15 cellular contexts compared by ENCODE assay signal in the genomic region with DNA sequence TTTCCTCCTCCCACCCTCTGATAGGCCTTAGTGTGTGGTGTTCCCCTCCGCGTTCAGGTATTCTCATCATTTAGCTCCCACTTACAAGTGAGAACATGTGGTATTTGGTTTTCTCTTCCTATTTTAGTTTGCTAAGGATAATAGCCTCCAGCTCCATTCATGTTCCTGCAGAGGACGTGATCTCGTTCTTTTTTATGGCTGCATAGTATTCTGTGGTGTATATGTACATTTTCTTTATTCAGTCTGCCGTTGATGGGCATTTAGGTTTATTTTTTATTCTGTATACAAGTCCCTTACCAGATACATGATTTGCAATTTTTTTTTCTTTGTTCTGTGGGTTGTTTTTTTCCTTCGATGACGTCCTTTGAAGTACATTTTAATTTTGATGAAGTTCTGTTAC. TPM values are rescaled to one million over a fixed set of nuclear protein-coding genes. Genes with fewer than 3 reads are reported as not detected.
DNase-seq lines count a peak whose midpoint lies in the region; ATAC-seq and TF ChIP-seq lines count a peak whose summit lies in the region.
"Had no signal": no experiment of that assay in that cellular context is flagged by ENCODE, and none has a peak within 500 bp of the region (broad histone marks: within the 10 kb centered on the region; RNA-seq: fewer than 3 reads in every experiment).

No MANE protein-coding gene starts in this region.

- DNase-seq in activated naive CD8-positive, alpha-beta T cell treated with anti-CD3 and anti-CD28 coated beads, Interleukin-2, amount 50 U/mL, for 24 hours: no peak
- DNase-seq in activated naive CD8-positive, alpha-beta T cell treated with anti-CD3 and anti-CD28 coated beads for 36 hours: no peak
- DNase-seq in H9 (peak; percentile 2), T-helper 17 cell (no peak), NK-92 (lab: John Stamatoyannopoulos, UW; ENCODE audit: unreplicated experiment) (no peak)
- DNase-seq in natural killer cell treated with Interleukin-12 subunit alpha and Interleukin-12 subunit beta and Interleukin-15 and Interleukin-18, amount 100 ng/mL, for 72 hours (ENCODE audit: low spot score): no peak
- DNase-seq: C1 segment of cervical spinal cord; Caco-2; CD8-positive, alpha-beta T cell; DMS153; DND-41; GM23248; H7; HFFc6 had no signal

- no peak overlapping the region for H2AFZ ChIP-seq in H9 (ENCODE audit: low read length)
- H2AFZ ChIP-seq: GM23248 had no signal

- H2BK5ac ChIP-seq in H9 (ENCODE audit: insufficient read length, low read length): no peak overlapping the region

- no peak overlapping the region for H4K8ac ChIP-seq in H9 (replicated peaks; ENCODE audit: insufficient read length, low read depth, low read length)

- H3K9ac ChIP-seq in H9 (ENCODE audit: extremely low read depth, insufficient read length, low read length): no peak overlapping the region
- H3K9ac ChIP-seq: GM23248 had no signal

- no peaks in the 10 kb centered on the region for H4K20me1 ChIP-seq in H9 (ENCODE audit: control insufficient read depth, insufficient read depth, insufficient read length)

- no peaks in the 10 kb centered on the region for H3K27me3 ChIP-seq in H9 (ENCODE audit: insufficient read depth, low read length)

- no peak overlapping the region for H3K27ac ChIP-seq in H9 (ENCODE audit: insufficient read length, low read depth, low read length)
- H3K27ac ChIP-seq: GM23248 had no signal

- H3K9me3 ChIP-seq in H9 (ENCODE audit: control insufficient read depth, low read depth, low read length) (no peaks in the 10 kb centered on the region), T-helper 17 cell (ENCODE audit: control insufficient read depth, low read length, poor library complexity, severe bottlenecking) (no peaks in the 10 kb centered on the region)
- H3K9me3 ChIP-seq: Caco-2 had no signal

- H2AK5ac ChIP-seq in H9 (ENCODE audit: insufficient read length, low read length): no peak overlapping the region

- no peak overlapping the region for H3T11ph ChIP-seq in H9 (ENCODE audit: low read length)

- no peak overlapping the region for H2BK15ac ChIP-seq in H9 (ENCODE audit: low read depth, low read length)

- WGBS in H9 (ENCODE audit: extremely low coverage, insufficient read length, low lambda C conversion rate): no CpG with 5 or more reads among the region's 7 CpGs

- H3K27ac Mint-ChIP-seq in activated naive CD8-positive, alpha-beta T cell treated with anti-CD3 and anti-CD28 coated beads, Interleukin-2, amount 50 U/mL, for 24 hours: peak overlapping the region; percentile 69
- H3K27ac Mint-ChIP-seq in activated naive CD8-positive, alpha-beta T cell treated with anti-CD3 and anti-CD28 coated beads for 36 hours: no peak overlapping the region
- H3K27ac Mint-ChIP-seq in H9: peak overlapping the region in 1 of 3 experiments; percentile 13; a peak in 1 of 7 replicates
- H3K27ac Mint-ChIP-seq in T-helper 17 cell: peak overlapping the region; percentile 53
- no peak overlapping the region for H3K27ac Mint-ChIP-seq in natural killer cell treated with Interleukin-12 subunit alpha and Interleukin-12 subunit beta and Interleukin-15 and Interleukin-18, amount 100 ng/mL, for 72 hours
- H3K27ac Mint-ChIP-seq: CD8-positive, alpha-beta T cell; HFFc6 had no signal

- no peaks in the 10 kb centered on the region for H3K9me3 Mint-ChIP-seq in activated naive CD8-positive, alpha-beta T cell treated with anti-CD3 and anti-CD28 coated beads, Interleukin-2, amount 50 U/mL, for 24 hours
- no peaks in the 10 kb centered on the region for H3K9me3 Mint-ChIP-seq in activated naive CD8-positive, alpha-beta T cell treated with anti-CD3 and anti-CD28 coated beads for 36 hours
- no peaks in the 10 kb centered on the region; a peak in 1 of 5 replicates for H3K9me3 Mint-ChIP-seq in H9
- H3K9me3 Mint-ChIP-seq in natural killer cell treated with Interleukin-12 subunit alpha and Interleukin-12 subunit beta and Interleukin-15 and Interleukin-18, amount 100 ng/mL, for 72 hours: no peaks in the 10 kb centered on the region
- H3K9me3 Mint-ChIP-seq: CD8-positive, alpha-beta T cell; HFFc6 had no signal

- H4K91ac ChIP-seq in H9 (ENCODE audit: insufficient read length, low read depth, low read length): no peak overlapping the region

- no peak overlapping the region for H2BK20ac ChIP-seq in H9 (ENCODE audit: low read depth, low read length, poor library complexity, severe bottlenecking)

- H2BK12ac ChIP-seq in H9 (ENCODE audit: insufficient read length, low read depth, low read length): no peak overlapping the region

- H3K36me3 Mint-ChIP-seq in activated naive CD8-positive, alpha-beta T cell treated with anti-CD3 and anti-CD28 coated beads, Interleukin-2, amount 50 U/mL, for 24 hours (ENCODE audit: low read depth): peaks cover 68% of the 10 kb centered on the region
- H3K36me3 Mint-ChIP-seq in activated naive CD8-positive, alpha-beta T cell treated with anti-CD3 and anti-CD28 coated beads for 36 hours: peaks cover 36% of the 10 kb centered on the region
- H3K36me3 Mint-ChIP-seq in H9 (ENCODE audit: insufficient read depth in 1 of 3, low read depth in 3 of 3): peaks cover 58 to 87% (median 70%) of the 10 kb centered on the region in 3 experiments; a peak in 6 of 7 replicates
- peaks cover 6% of the 10 kb centered on the region for H3K36me3 Mint-ChIP-seq in T-helper 17 cell (ENCODE audit: low read depth)
- H3K36me3 Mint-ChIP-seq in natural killer cell treated with Interleukin-12 subunit alpha and Interleukin-12 subunit beta and Interleukin-15 and Interleukin-18, amount 100 ng/mL, for 72 hours: peaks cover 44% of the 10 kb centered on the region

- H4K5ac ChIP-seq in H9 (ENCODE audit: insufficient read length, low read depth, low read length): no peak overlapping the region

- H3K27me3 Mint-ChIP-seq in activated naive CD8-positive, alpha-beta T cell treated with anti-CD3 and anti-CD28 coated beads, Interleukin-2, amount 50 U/mL, for 24 hours: no peaks in the 10 kb centered on the region
- H3K27me3 Mint-ChIP-seq in activated naive CD8-positive, alpha-beta T cell treated with anti-CD3 and anti-CD28 coated beads for 36 hours: no peaks in the 10 kb centered on the region
- H3K27me3 Mint-ChIP-seq in H9 (ENCODE audit: low read depth): no peaks in the 10 kb centered on the region
- no peaks in the 10 kb centered on the region for H3K27me3 Mint-ChIP-seq in T-helper 17 cell
- no peaks in the 10 kb centered on the region for H3K27me3 Mint-ChIP-seq in natural killer cell treated with Interleukin-12 subunit alpha and Interleukin-12 subunit beta and Interleukin-15 and Interleukin-18, amount 100 ng/mL, for 72 hours

- H3K4me2 ChIP-seq in H9 (ENCODE audit: insufficient read depth, insufficient read length, low read length): no peak overlapping the region

- no peaks in the 10 kb centered on the region for H3K23me2 ChIP-seq in H9 (ENCODE audit: insufficient read length, low read depth, low read length, poor library complexity, severe bottlenecking)

- no peaks in the 10 kb centered on the region for H3K79me1 ChIP-seq in H9 (ENCODE audit: insufficient read depth, low read depth, low read length, poor library complexity, severe bottlenecking)

- no peak overlapping the region for H3K4me3 Mint-ChIP-seq in activated naive CD8-positive, alpha-beta T cell treated with anti-CD3 and anti-CD28 coated beads, Interleukin-2, amount 50 U/mL, for 24 hours
- H3K4me3 Mint-ChIP-seq in activated naive CD8-positive, alpha-beta T cell treated with anti-CD3 and anti-CD28 coated beads for 36 hours: no peak overlapping the region
- H3K4me3 Mint-ChIP-seq in H9: no peak overlapping the region
- no peak overlapping the region for H3K4me3 Mint-ChIP-seq in T-helper 17 cell
- no peak overlapping the region for H3K4me3 Mint-ChIP-seq in natural killer cell treated with Interleukin-12 subunit alpha and Interleukin-12 subunit beta and Interleukin-15 and Interleukin-18, amount 100 ng/mL, for 72 hours
- H3K4me3 Mint-ChIP-seq: CD8-positive, alpha-beta T cell; HFFc6 had no signal

- no peaks in the 10 kb centered on the region for H3K4me1 ChIP-seq in H9 (ENCODE audit: insufficient read depth, low read length)
- H3K4me1 ChIP-seq: Caco-2 had no signal

- no peak overlapping the region for H3K18ac ChIP-seq in H9 (ENCODE audit: insufficient read length, low read depth, low read length)

- H3K23ac ChIP-seq in H9 (ENCODE audit: insufficient read length, low read depth, low read length): no peak overlapping the region

- H2BK120ac ChIP-seq in H9 (ENCODE audit: low read depth, low read length, poor library complexity, severe bottlenecking): no peak overlapping the region

- no peak overlapping the region for H3K4ac ChIP-seq in H9 (ENCODE audit: low read depth, low read length)

- ATAC-seq in activated naive CD8-positive, alpha-beta T cell treated with anti-CD3 and anti-CD28 coated beads, Interleukin-2, amount 50 U/mL, for 24 hours: no peak
- ATAC-seq in T-helper 17 cell: no peak
- ATAC-seq in natural killer cell treated with Interleukin-12 subunit alpha and Interleukin-12 subunit beta and Interleukin-15 and Interleukin-18, amount 100 ng/mL, for 72 hours: no peak
- ATAC-seq: CD8-positive, alpha-beta T cell; HCT116 had no signal

- H3K14ac ChIP-seq in H9 (ENCODE audit: insufficient read depth, low read length): no peak overlapping the region

- no peak for TF ChIP-seq CTCF in H9 (conservative IDR thresholded peaks at IDR 0.05)

- peaks cover 4% of the 10 kb centered on the region for H3K4me1 Mint-ChIP-seq in activated naive CD8-positive, alpha-beta T cell treated with anti-CD3 and anti-CD28 coated beads, Interleukin-2, amount 50 U/mL, for 24 hours
- no peaks in the 10 kb centered on the region for H3K4me1 Mint-ChIP-seq in activated naive CD8-positive, alpha-beta T cell treated with anti-CD3 and anti-CD28 coated beads for 36 hours
- H3K4me1 Mint-ChIP-seq in H9 (no peaks in the 10 kb centered on the region), T-helper 17 cell (peaks cover 14% of the 10 kb centered on the region)
- peaks cover 3 to 6% of the 10 kb centered on the region in 2 donors for H3K4me1 Mint-ChIP-seq in natural killer cell treated with Interleukin-12 subunit alpha and Interleukin-12 subunit beta and Interleukin-15 and Interleukin-18, amount 100 ng/mL, for 72 hours (ENCODE audit: low read depth in 2 of 2)

- H3K56ac ChIP-seq in H9 (ENCODE audit: insufficient read length, low read depth, low read length): no peak overlapping the region

- H3K79me2 ChIP-seq in H9 (ENCODE audit: insufficient read depth, low read length): 0 out of 2 replicates have a peak, but pooled peaks cover 2% of the 10 kb centered on the region

RNA-seq across cellular contexts. Expression of a gene that starts 18.8 kb away (rescaled TPM):
- total RNA-seq in activated naive CD8-positive, alpha-beta T cell treated with anti-CD3 and anti-CD28 coated beads for 36 hours: 1 to 10 TPM; 9.7 to 9.9 TPM
- total RNA-seq in H9 (2021) (10.4 and 11.4 TPM in 2 replicates), T-helper 17 cell (1 to 10 TPM; 8.0 to 8.2 TPM)
- total RNA-seq in natural killer cell treated with Interleukin-12 subunit alpha and Interleukin-12 subunit beta and Interleukin-15 and Interleukin-18, amount 100 ng/mL, for 72 hours: 1 to 10 TPM; 3.7 to 5.9 TPM

RNA-seq across cellular contexts. Expression of a gene that starts 23.6 kb away (rescaled TPM):
- 100 to 1,000 TPM; 147 to 157 TPM for total RNA-seq in activated naive CD8-positive, alpha-beta T cell treated with anti-CD3 and anti-CD28 coated beads for 36 hours
- total RNA-seq in H9 (2021): 169 and 175 TPM in 2 replicates
- total RNA-seq in T-helper 17 cell: 10 to 100 TPM; 66.1 to 81.7 TPM
- total RNA-seq in natural killer cell treated with Interleukin-12 subunit alpha and Interleukin-12 subunit beta and Interleukin-15 and Interleukin-18, amount 100 ng/mL, for 72 hours: 100 to 1,000 TPM; 179 to 203 TPM

Comparison
In these comparisons a context has a peak if more than half of its experiments do, and no peak if none do; other contexts are left out.
1. H3K27ac Mint-ChIP-seq: peak in activated naive CD8-positive, alpha-beta T cell treated with anti-CD3 and anti-CD28 coated beads, Interleukin-2, amount 50 U/mL, for 24 hours (single experiment) and T-helper 17 cell (single experiment); none in activated naive CD8-positive, alpha-beta T cell treated with anti-CD3 and anti-CD28 coated beads for 36 hours (single experiment) and natural killer cell treated with Interleukin-12 subunit alpha and Interleukin-12 subunit beta and Interleukin-15 and Interleukin-18, amount 100 ng/mL, for 72 hours (0 of 2).